In the genomic region with DNA sequence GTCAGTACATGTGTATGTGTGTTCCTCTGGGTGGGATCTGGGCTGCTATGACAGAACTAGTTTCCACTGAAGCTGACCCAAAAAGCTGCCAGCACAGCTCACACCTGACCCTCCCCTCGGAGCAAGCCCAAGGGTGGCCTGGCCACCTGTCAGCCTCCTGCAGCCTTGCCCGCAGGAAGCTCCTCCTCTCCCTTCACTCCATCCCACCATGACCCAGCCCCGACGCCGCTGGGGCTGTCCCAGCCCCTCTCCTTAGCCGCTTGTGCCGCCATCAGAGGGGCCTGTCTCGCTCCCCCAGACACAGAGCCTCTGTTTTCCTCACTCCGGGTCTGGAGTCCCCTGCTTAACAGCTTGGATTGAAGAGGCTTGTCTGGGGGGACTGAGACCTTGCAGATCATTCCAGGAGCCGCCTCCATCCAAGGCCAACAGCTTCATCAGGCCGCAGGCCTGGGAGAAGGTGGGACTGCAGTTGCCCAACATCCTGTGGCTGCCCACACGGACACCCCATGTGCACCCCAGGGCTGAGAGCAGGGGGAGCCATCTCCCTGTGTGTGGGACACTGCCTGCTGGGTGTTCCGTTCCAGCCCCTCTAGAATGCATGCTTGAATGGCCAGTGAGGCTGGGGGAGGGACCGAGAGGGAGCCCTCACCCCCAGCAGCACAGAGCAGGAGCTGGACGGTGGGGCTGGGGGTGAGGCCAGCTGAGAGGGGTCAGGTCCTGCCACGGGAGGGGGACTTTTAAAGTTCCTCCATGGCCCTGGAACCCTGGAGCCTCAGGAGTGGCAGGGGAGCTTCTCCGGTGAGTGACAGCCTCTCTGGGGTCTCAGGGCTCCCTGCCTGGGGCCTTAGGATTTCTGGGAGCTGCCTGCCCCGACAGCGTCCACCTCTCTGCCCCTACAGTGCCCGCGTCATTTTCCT, we compare ENCODE assay signal across 11 cellular contexts. TPM values are rescaled to one million over a fixed set of nuclear protein-coding genes. Genes with fewer than 3 reads are reported as not detected.
DNase-seq lines count a peak whose midpoint lies in the region; ATAC-seq and TF ChIP-seq lines count a peak whose summit lies in the region.
"Had no signal": no experiment of that assay in that cellular context is flagged by ENCODE, and none has a peak within 500 bp of the region (broad histone marks: within the 10 kb centered on the region; RNA-seq: fewer than 3 reads in every experiment).

No MANE protein-coding gene starts in this region.

- H3K4me3 ChIP-seq in cardiac muscle cell (peak overlapping the region; percentile 14), fibroblast of mammary gland (ENCODE audit: control insufficient read depth, low read depth, low read length) (peak overlapping the region; percentile 50), muscle layer of colon (ENCODE audit: low read depth in 1 of 2, low read length in 2 of 2) (peak overlapping the region; percentile 89 to 96), aorta (ENCODE audit: low read length in 2 of 2) (peak overlapping the region; percentile 79 to 85)
- H3K4me3 ChIP-seq: A549 had no signal

- H3K27me3 ChIP-seq in cardiac muscle cell (no peaks in the 10 kb centered on the region), muscle layer of colon (ENCODE audit: control insufficient read depth in 1 of 2, insufficient read depth in 2 of 2, low read length in 2 of 2) (no peaks in the 10 kb centered on the region), aorta (ENCODE audit: control insufficient read depth in 1 of 2, insufficient read depth in 2 of 2, low read length in 1 of 2) (no peaks in the 10 kb centered on the region)

- intact Hi-C loops in Right ventricle myocardium inferior (cut with DNase I): no loop called here
- intact Hi-C loops in aorta (cut with DNase I): loop anchor here (5.0 kb wide), 4 partner anchors 35 to 85 kb away; partner anchors contain the start of gene TPCN2 (in 1 of the 2)

- peaks cover 59% of the 10 kb centered on the region for H3K4me1 ChIP-seq in cardiac muscle cell (ENCODE audit: low read depth)
- peaks cover 52% of the 10 kb centered on the region for H3K4me1 ChIP-seq in muscle layer of colon (ENCODE audit: insufficient read depth, low read length)
- no peaks in the 10 kb centered on the region for H3K4me1 ChIP-seq in aorta (ENCODE audit: control insufficient read depth in 1 of 2, insufficient read depth in 2 of 2, low read length in 2 of 2)

- ATAC-seq in Right ventricle myocardium inferior (no peak), aorta (ENCODE audit: low FRiP score) (no peak)
- no peak for ATAC-seq in activated CD4-positive, CD25-positive, alpha-beta regulatory T cell treated with anti-CD3 and anti-CD28 coated beads, Interleukin-2, amount 50 U/mL, for 24 hours

- no peaks in the 10 kb centered on the region for H3K9me3 ChIP-seq in cardiac muscle cell (ENCODE audit: low read depth)
- no peaks in the 10 kb centered on the region for H3K9me3 ChIP-seq in muscle layer of colon (ENCODE audit: low read length)
- no peaks in the 10 kb centered on the region for H3K9me3 ChIP-seq in aorta (ENCODE audit: control insufficient read depth, low read length)
- H3K9me3 ChIP-seq: A549 had no signal

- peak overlapping the region; percentile 82 for H3K9ac ChIP-seq in muscle layer of colon (ENCODE audit: low read length)

- H3K36me3 ChIP-seq in cardiac muscle cell: no peaks in the 10 kb centered on the region
- peaks cover 34% of the 10 kb centered on the region for H3K36me3 ChIP-seq in muscle layer of colon (ENCODE audit: insufficient read depth, low read length)
- H3K36me3 ChIP-seq in aorta (ENCODE audit: control insufficient read depth in 1 of 2, insufficient read depth in 2 of 2, low read length in 1 of 2): no peaks in the 10 kb centered on the region

- DNase-seq in cardiac muscle cell (ENCODE audit: low read depth in 1 of 2, low spot score in 1 of 2) (peak in 1 of 2 donors; percentile 34), Right ventricle myocardium inferior (ENCODE audit: missing footprints) (no peak), fibroblast of mammary gland (ENCODE audit: low read depth) (peak; percentile 56), aorta (peak in 1 of 2 donors; percentile 79), NCI-H345 (lab: John Stamatoyannopoulos, UW) (no peak)
- no peak for DNase-seq in stimulated activated CD4-positive, alpha-beta T cell treated with anti-CD3 and anti-CD28 coated beads, Interleukin-1b, Interleukin-23, amount 100 ng/mL, for 48 hours
- DNase-seq: stimulated activated CD4-positive, alpha-beta T cell treated with anti-CD3 and anti-CD28 coated beads, Interleukin-4, amount 100 ng/mL, for 4 hours had no signal

- H3K27ac ChIP-seq in cardiac muscle cell (peak overlapping the region; percentile 77), muscle layer of colon (ENCODE audit: low read depth, low read length) (peak overlapping the region; percentile 99), aorta (ENCODE audit: low read depth in 1 of 2, low read length in 2 of 2) (peak overlapping the region; percentile 49 to 90)
- H3K27ac ChIP-seq: A549 had no signal

- 4 to 6% methylated on average over 21 of the region's 21 CpGs for WGBS in aorta, 2 donors

- TF ChIP-seq CTCF in cardiac muscle cell (IDR thresholded peaks at IDR 0.05; ENCODE audit: low read depth, low read length) (no peak), fibroblast of mammary gland (conservative IDR thresholded peaks at IDR 0.05; ENCODE audit: control insufficient read depth, insufficient read depth, low read depth, low read length) (no peak)

RNA-seq across cellular contexts. Expression of gene MRGPRF, which starts 0.7 kb away (rescaled TPM):
- total RNA-seq in cardiac muscle cell (11.2 and 13.8 TPM in 2 replicates), Right ventricle myocardium inferior (7.6 TPM), aorta (100 to 1,000 TPM in 1 of 2 donors, 10 to 100 TPM in 1; 75.7 to 108 TPM)
- polyA plus RNA-seq in cardiac muscle cell (9.3 and 9.7 TPM in 2 replicates), aorta (100 to 1,000 TPM in 1 of 2 donors, 10 to 100 TPM in 1; 26.4 to 130 TPM)

RNA-seq across cellular contexts. Expression of gene MRGPRD, which starts 31.6 kb away (rescaled TPM):
- total RNA-seq in cardiac muscle cell: not detected in 2 replicates
- polyA plus RNA-seq in cardiac muscle cell: not detected in 2 replicates
- total RNA-seq in Right ventricle myocardium inferior: not detected
- total RNA-seq in aorta: under 1 TPM in 1 of 2 donors, not detected in 1; 0.49 TPM
- not detected for polyA plus RNA-seq in aorta
- total RNA-seq: kidney epithelial cell had no signal
- polyA plus RNA-seq: A549 had no signal

RNA-seq across cellular contexts. Expression of gene TPCN2, which starts 36.4 kb away (rescaled TPM):
- total RNA-seq in cardiac muscle cell (25.5 and 39.4 TPM in 2 replicates), Right ventricle myocardium inferior (9.1 TPM), aorta (10 to 100 TPM; 25.8 to 27.9 TPM)
- polyA plus RNA-seq in cardiac muscle cell (42.2 and 50.1 TPM in 2 replicates), aorta (10 to 100 TPM in 1 of 2 donors, 1 to 10 TPM in 1; 1.5 to 20.8 TPM)

Comparison
In these comparisons a context has a peak if more than half of its experiments do, and no peak if none do; other contexts are left out.
1. H3K4me3 ChIP-seq: peak in every context shown above with its lines; median percentile 92 in muscle layer of colon; 82 in aorta; 50 in fibroblast of mammary gland; 14 in cardiac muscle cell.